ENCODE assay signal across 8 cellular contexts in the genomic region with DNA sequence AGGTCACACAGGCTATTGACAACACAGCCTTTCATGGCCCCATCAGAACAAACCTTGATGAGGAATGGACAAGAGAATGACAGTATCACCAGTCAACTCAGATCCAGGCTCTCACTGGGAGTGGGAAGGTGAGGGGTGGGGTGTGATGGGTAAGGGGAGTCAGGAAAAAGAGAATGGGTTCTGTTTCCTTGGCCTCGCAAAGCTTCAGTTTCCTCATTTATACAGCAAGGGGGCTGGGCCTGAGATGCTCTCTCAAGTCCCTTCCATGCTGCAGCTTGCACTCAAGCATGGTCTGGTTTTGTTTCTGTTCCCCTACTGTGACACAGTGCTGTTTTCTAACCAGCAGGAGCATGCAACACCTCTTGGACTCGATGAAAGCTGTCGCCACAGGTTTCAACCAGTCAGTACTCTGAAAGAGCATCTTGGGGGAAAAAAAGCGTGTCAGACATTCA.
DNase-seq lines count a peak whose midpoint lies in the region; ATAC-seq and TF ChIP-seq lines count a peak whose summit lies in the region.

No MANE protein-coding gene starts in this region.

- H3K27ac Mint-ChIP-seq in dendritic cell treated with granulocyte-macrophage colony-stimulating factor and Interleukin-4, amounts not matched to agents 40 ng/mL and 50 ng/mL, for 4 days: peak overlapping the region; percentile 73
- no peak overlapping the region for H3K27ac Mint-ChIP-seq in Caco-2 (ENCODE audit: unreplicated experiment)

- no peaks in the 10 kb centered on the region for H3K27me3 Mint-ChIP-seq in dendritic cell treated with granulocyte-macrophage colony-stimulating factor and Interleukin-4, amounts not matched to agents 40 ng/mL and 50 ng/mL, for 4 days
- H3K27me3 Mint-ChIP-seq in Caco-2 (ENCODE audit: insufficient read depth, unreplicated experiment): no peaks in the 10 kb centered on the region

- ATAC-seq in GM18508 (IDR thresholded peaks at IDR 0.05; ENCODE audit: insufficient read depth, unreplicated experiment) (peak; percentile 84), GM21526 (IDR thresholded peaks at IDR 0.05; ENCODE audit: low FRiP score, unreplicated experiment) (peak; percentile 94), HG03196 (IDR thresholded peaks at IDR 0.05; ENCODE audit: unreplicated experiment) (peak; percentile 90)

- no peaks in the 10 kb centered on the region for H3K4me1 ChIP-seq in Caco-2

- H3K4me1 Mint-ChIP-seq in dendritic cell treated with granulocyte-macrophage colony-stimulating factor and Interleukin-4, amounts not matched to agents 40 ng/mL and 50 ng/mL, for 4 days (ENCODE audit: low read depth): peaks cover 69% of the 10 kb centered on the region
- no peaks in the 10 kb centered on the region for H3K4me1 Mint-ChIP-seq in Caco-2 (ENCODE audit: low read depth, unreplicated experiment)

- no peak overlapping the region for H3K4me3 ChIP-seq in Caco-2 (ENCODE audit: low read depth, low read length)
- H3K4me3 ChIP-seq in brain microvascular endothelial cell (ENCODE audit: low read depth, low read length): no peak overlapping the region

- POLR2A ChIA-PET in Caco-2 (lab: Charles Lee): no interaction called here

- TF ChIP-seq CTCF in Caco-2 (IDR thresholded peaks at IDR 0.05; ENCODE audit: insufficient read depth in 1 of 2, low read depth in 1 of 2, low read length in 1 of 2, severe bottlenecking in 1 of 2, unreplicated experiment in 1 of 2): no peak
- TF ChIP-seq CTCF in brain microvascular endothelial cell (IDR thresholded peaks at IDR 0.05; ENCODE audit: low read depth, low read length, missing control alignments): no peak

- no peaks in the 10 kb centered on the region for H3K36me3 ChIP-seq in Caco-2 (ENCODE audit: control insufficient read depth, insufficient read depth, low read length)
- no peaks in the 10 kb centered on the region for H3K36me3 ChIP-seq in brain microvascular endothelial cell (replicated peaks)

- no peak for DNase-seq in stimulated activated CD4-positive, alpha-beta T cell treated with anti-CD3 and anti-CD28 coated beads, Interleukin-2, amount 100 ng/mL, for 48 hours
- DNase-seq in NCI-H2196 (lab: John Stamatoyannopoulos, UW; ENCODE audit: unreplicated experiment) (no peak), Caco-2 (no peak), brain microvascular endothelial cell (no peak)

- H3K27ac ChIP-seq in brain microvascular endothelial cell: no peak overlapping the region

- BruUV-seq in Caco-2 (replicated peaks; lab: Mats Ljungman, UMichigan): no TSS peak

- H3K9me3 ChIP-seq in Caco-2: no peaks in the 10 kb centered on the region

- intact Hi-C loops in dendritic cell treated with granulocyte-macrophage colony-stimulating factor and Interleukin-4, amounts not matched to agents 40 ng/mL and 50 ng/mL, for 4 days (cut with micrococcal nuclease): no loop called here
- intact Hi-C loops in Caco-2 (cut with micrococcal nuclease; ENCODE audit: unreplicated experiment): no loop called here

- H3K27me3 ChIP-seq in Caco-2 (replicated peaks; ENCODE audit: control insufficient read depth, insufficient read depth, low read length) (no peaks in the 10 kb centered on the region), brain microvascular endothelial cell (replicated peaks) (no peaks in the 10 kb centered on the region)

- H3K4me3 Mint-ChIP-seq in dendritic cell treated with granulocyte-macrophage colony-stimulating factor and Interleukin-4, amounts not matched to agents 40 ng/mL and 50 ng/mL, for 4 days: no peak overlapping the region
- H3K4me3 Mint-ChIP-seq in Caco-2 (ENCODE audit: unreplicated experiment): no peak overlapping the region

- H3K36me3 Mint-ChIP-seq in dendritic cell treated with granulocyte-macrophage colony-stimulating factor and Interleukin-4, amounts not matched to agents 40 ng/mL and 50 ng/mL, for 4 days (ENCODE audit: low read depth): no peaks in the 10 kb centered on the region
- no peaks in the 10 kb centered on the region for H3K36me3 Mint-ChIP-seq in Caco-2 (ENCODE audit: insufficient read depth, unreplicated experiment)

- CTCF ChIA-PET in Caco-2 (lab: Charles Lee): no interaction called here

- no peaks in the 10 kb centered on the region for H3K9me3 Mint-ChIP-seq in dendritic cell treated with granulocyte-macrophage colony-stimulating factor and Interleukin-4, amounts not matched to agents 40 ng/mL and 50 ng/mL, for 4 days
- H3K9me3 Mint-ChIP-seq in Caco-2 (ENCODE audit: unreplicated experiment): no peaks in the 10 kb centered on the region

- in situ Hi-C loops in brain microvascular endothelial cell (cut with HindIII; ENCODE audit: low pct_ligation_motif_present, low sequenced_read_pairs): no loop called here
